Comparison of ENCODE assay signal across 6 cellular contexts in genomic region chr20:63941282-63942060, GRCh38. TPM values are rescaled to one million over a fixed set of nuclear protein-coding genes. Genes with fewer than 3 reads are reported as not detected.
DNase-seq lines count a peak whose midpoint lies in the region; ATAC-seq lines count a peak whose summit lies in the region.

No MANE protein-coding gene starts in this region.

- ATAC-seq in naive thymus-derived CD8-positive, alpha-beta T cell = peak; percentile 69 to 85
- ATAC-seq in HG03159 (IDR thresholded peaks at IDR 0.05; ENCODE audit: unreplicated experiment) (no peak), GM19035 (IDR thresholded peaks at IDR 0.05; ENCODE audit: unreplicated experiment) (no peak)

- peaks cover 36% of the 10 kb centered on the region for H3K36me3 Mint-ChIP-seq in activated naive CD4-positive, alpha-beta T cell treated with anti-CD3 and anti-CD28 coated beads, Interleukin-2, amount 10 ng/mL, durations not matched to agents 7 days and 5 days
- H3K36me3 Mint-ChIP-seq in naive thymus-derived CD8-positive, alpha-beta T cell = peaks cover 0 to 24% (median 0%) of the 10 kb centered on the region in 3 donors

- H3K9me3 Mint-ChIP-seq in activated naive CD4-positive, alpha-beta T cell treated with anti-CD3 and anti-CD28 coated beads, Interleukin-2, amount 10 ng/mL, durations not matched to agents 7 days and 5 days = peaks cover 1% of the 10 kb centered on the region
- peaks cover 0 to 2% (median 0%) of the 10 kb centered on the region in 9 donors for H3K9me3 Mint-ChIP-seq in naive thymus-derived CD8-positive, alpha-beta T cell

- DNase-seq in NCI-H526 (lab: John Stamatoyannopoulos, UW) = peak; percentile 33 to 78
- DNase-seq in activated naive CD4-positive, alpha-beta T cell treated with anti-CD3 and anti-CD28 coated beads, Interleukin-2, amount 10 ng/mL, durations not matched to agents 7 days and 5 days = peak; percentile 89
- DNase-seq in naive thymus-derived CD8-positive, alpha-beta T cell = peak; percentile 43 to 92 (median 72)
- no peak for DNase-seq in DMS53 treated with DMSO at 0.1 percent for 48 hours (lab: John Stamatoyannopoulos, UW; ENCODE audit: unreplicated experiment)

- H3K4me3 Mint-ChIP-seq in activated naive CD4-positive, alpha-beta T cell treated with anti-CD3 and anti-CD28 coated beads, Interleukin-2, amount 10 ng/mL, durations not matched to agents 7 days and 5 days = no peak overlapping the region
- H3K4me3 Mint-ChIP-seq in naive thymus-derived CD8-positive, alpha-beta T cell = peak overlapping the region in 8 of 10 donors; percentile 28 to 77 (median 51)

- H3K4me1 Mint-ChIP-seq in activated naive CD4-positive, alpha-beta T cell treated with anti-CD3 and anti-CD28 coated beads, Interleukin-2, amount 10 ng/mL, durations not matched to agents 7 days and 5 days = peaks cover 21% of the 10 kb centered on the region
- H3K4me1 Mint-ChIP-seq in naive thymus-derived CD8-positive, alpha-beta T cell = peaks cover 9 to 36% (median 19%) of the 10 kb centered on the region in 4 donors

- CTCF ChIA-PET in activated naive CD4-positive, alpha-beta T cell treated with anti-CD3 and anti-CD28 coated beads, Interleukin-2, amount 10 ng/mL, durations not matched to agents 7 days and 5 days (lab: Charles Lee) = no interaction called here

- peak overlapping the region; percentile 87 for H3K27ac Mint-ChIP-seq in activated naive CD4-positive, alpha-beta T cell treated with anti-CD3 and anti-CD28 coated beads, Interleukin-2, amount 10 ng/mL, durations not matched to agents 7 days and 5 days
- peak overlapping the region in 9 of 10 donors; percentile 37 to 92 (median 85) for H3K27ac Mint-ChIP-seq in naive thymus-derived CD8-positive, alpha-beta T cell

- POLR2A ChIA-PET in naive thymus-derived CD8-positive, alpha-beta T cell (lab: Charles Lee) = interaction anchor here (1.0 to 2.2 kb wide), 2 partner anchors 10 to 17 kb away, joined by 3 to 7 read pairs; no protein-coding TSS in a partner anchor

- H3K27me3 Mint-ChIP-seq in activated naive CD4-positive, alpha-beta T cell treated with anti-CD3 and anti-CD28 coated beads, Interleukin-2, amount 10 ng/mL, durations not matched to agents 7 days and 5 days = no peaks in the 10 kb centered on the region
- no peaks in the 10 kb centered on the region for H3K27me3 Mint-ChIP-seq in naive thymus-derived CD8-positive, alpha-beta T cell

RNA-seq across cellular contexts. Expression of gene UCKL1, which starts 14.7 kb away (rescaled TPM):
- total RNA-seq in naive thymus-derived CD8-positive, alpha-beta T cell = 10 to 100 TPM; 48.2 to 50.9 TPM
- 10 to 100 TPM; 19.8 to 28.3 (median 21.0) TPM for polyA plus RNA-seq in naive thymus-derived CD8-positive, alpha-beta T cell

RNA-seq across cellular contexts. Expression of gene ZNF512B, which starts 28.3 kb away (rescaled TPM):
- 10 to 100 TPM; 17.7 to 19.4 TPM for total RNA-seq in naive thymus-derived CD8-positive, alpha-beta T cell
- 1 to 10 TPM in 1 of 3 donors, under 1 TPM in 2; 0.57 to 1.5 (median 0.59) TPM for polyA plus RNA-seq in naive thymus-derived CD8-positive, alpha-beta T cell

RNA-seq across cellular contexts. Expression of gene SAMD10, which starts 38.0 kb away (rescaled TPM):
- 1 to 10 TPM; 7.7 to 9.3 TPM for total RNA-seq in naive thymus-derived CD8-positive, alpha-beta T cell
- 10 to 100 TPM in 1 of 3 donors, 1 to 10 TPM in 2; 7.4 to 15.4 (median 8.9) TPM for polyA plus RNA-seq in naive thymus-derived CD8-positive, alpha-beta T cell

RNA-seq across cellular contexts. Expression of gene PRPF6, which starts 39.5 kb away (rescaled TPM):
- total RNA-seq in naive thymus-derived CD8-positive, alpha-beta T cell = 10 to 100 TPM; 91.1 to 93.3 TPM
- 100 to 1,000 TPM in 1 of 3 donors, 10 to 100 TPM in 2; 67.2 to 110 (median 85.9) TPM for polyA plus RNA-seq in naive thymus-derived CD8-positive, alpha-beta T cell

RNA-seq across cellular contexts. Expression of gene DNAJC5, which starts 46.5 kb away (rescaled TPM):
- 10 to 100 TPM; 51.8 to 52.9 TPM for total RNA-seq in naive thymus-derived CD8-positive, alpha-beta T cell
- 1 to 10 TPM; 4.7 to 7.1 (median 6.7) TPM for polyA plus RNA-seq in naive thymus-derived CD8-positive, alpha-beta T cell

Comparison
In these comparisons a context has a peak if more than half of its experiments do, and no peak if none do; other contexts are left out.
1. ATAC-seq: peak in naive thymus-derived CD8-positive, alpha-beta T cell (2 of 2); none in HG03159 (single experiment) and GM19035 (single experiment).